ENCODE assay signal across 1 cellular context in genomic region chr6:79399499-79399898, GRCh38.
TF ChIP-seq lines count a peak whose summit lies in the region.

No MANE protein-coding gene starts in this region.

TF ChIP-seq in HepG2, 621 proteins besides CTCF, POLR2A, EP300 and RAD21 (continued from another document):
- peak; percentile 50; the same call in 1 of the 2 replicates for TF ChIP-seq ZNF710 (CRISPR knock-in tag; IDR thresholded peaks at IDR 0.05; ENCODE audit: borderline replicate concordance)
- TF ChIP-seq REXO4 (CRISPR knock-in tag; IDR thresholded peaks at IDR 0.05; ENCODE audit: borderline replicate concordance) = no peak
- TF ChIP-seq ARID4A (CRISPR knock-in tag; IDR thresholded peaks at IDR 0.05; ENCODE audit: borderline replicate concordance) = peak; percentile 28; the same call in 1 of the 2 replicates
- no peak for TF ChIP-seq SALL2 (CRISPR knock-in tag; IDR thresholded peaks at IDR 0.05)
- TF ChIP-seq, protein P1, sequence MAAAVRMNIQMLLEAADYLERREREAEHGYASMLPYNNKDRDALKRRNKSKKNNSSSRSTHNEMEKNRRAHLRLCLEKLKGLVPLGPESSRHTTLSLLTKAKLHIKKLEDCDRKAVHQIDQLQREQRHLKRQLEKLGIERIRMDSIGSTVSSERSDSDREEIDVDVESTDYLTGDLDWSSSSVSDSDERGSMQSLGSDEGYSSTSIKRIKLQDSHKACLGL (CRISPR knock-in tag; IDR thresholded peaks at IDR 0.05) = no peak
- no peak for TF ChIP-seq ZNF354B (CRISPR knock-in tag; IDR thresholded peaks at IDR 0.05)
- no peak for TF ChIP-seq RCOR2 (CRISPR knock-in tag; IDR thresholded peaks at IDR 0.05)
- no peak for TF ChIP-seq ZNF839 (CRISPR knock-in tag; IDR thresholded peaks at IDR 0.05; ENCODE audit: borderline replicate concordance)
- TF ChIP-seq DNMT3B (CRISPR knock-in tag; conservative IDR thresholded peaks at IDR 0.05) = no peak
- TF ChIP-seq ZNF776 (CRISPR knock-in tag; IDR thresholded peaks at IDR 0.05) = no peak
- TF ChIP-seq ZXDC (CRISPR knock-in tag; IDR thresholded peaks at IDR 0.05) = no peak
- no peak for TF ChIP-seq U2AF2 (IDR thresholded peaks at IDR 0.05; ENCODE audit: low read depth, low read length)
- no peak for TF ChIP-seq MAZ (IDR thresholded peaks at IDR 0.05; ENCODE audit: borderline replicate concordance, low read depth, low read length)
- TF ChIP-seq MAZ (CRISPR knock-in tag; IDR thresholded peaks at IDR 0.05; ENCODE audit: low read depth) = no peak
- no peak for TF ChIP-seq ZGPAT (CRISPR knock-in tag; IDR thresholded peaks at IDR 0.05)
- TF ChIP-seq ZSCAN25 (CRISPR knock-in tag; IDR thresholded peaks at IDR 0.05) = no peak
- TF ChIP-seq ZNF275 (CRISPR knock-in tag; IDR thresholded peaks at IDR 0.05; ENCODE audit: borderline replicate concordance) = no peak
- no peak for TF ChIP-seq ZNF703 (CRISPR knock-in tag; IDR thresholded peaks at IDR 0.05; ENCODE audit: borderline replicate concordance)
TF ChIP-seq in HepG2: peak in this region for 69.
